In genomic region chr4:141006236-141006802, GRCh38 we compare ENCODE assay signal across 20 cellular contexts.
A peak's percentile ranks its signal among the peaks of the same experiment; 100 is the strongest.
DNase-seq lines count a peak whose midpoint lies in the region; ATAC-seq and TF ChIP-seq lines count a peak whose summit lies in the region.
"Had no signal": no experiment of that assay in that cellular context is flagged by ENCODE, and none has a peak within 500 bp of the region (broad histone marks: within the 10 kb centered on the region; RNA-seq: fewer than 3 reads in every experiment).

No MANE protein-coding gene starts in this region.

- H3K36me3 ChIP-seq in IMR-90 (ENCODE audit: control insufficient read depth, insufficient read depth, low read length) (no peaks in the 10 kb centered on the region), osteoblast (ENCODE audit: insufficient read depth, low read length) (no peaks in the 10 kb centered on the region), PC-3 (ENCODE audit: low read depth, low read length) (no peaks in the 10 kb centered on the region), mucosa of descending colon (ENCODE audit: low read depth) (no peaks in the 10 kb centered on the region)
- H3K36me3 ChIP-seq: BE2C, MG63, SJSA1 had no signal

- H2BK120ac ChIP-seq in IMR-90 (ENCODE audit: low read depth, low read length): no peak overlapping the region

- POLR2A ChIA-PET in IMR-90 (lab: Charles Lee; ENCODE audit: unreplicated experiment) (no interaction called here), PC-3 (lab: Charles Lee; ENCODE audit: unreplicated experiment) (no interaction called here)

- H3K9ac ChIP-seq in IMR-90 (ENCODE audit: low read depth, low read length) (no peak overlapping the region), PC-3 (ENCODE audit: low read length) (no peak overlapping the region)

- no peak overlapping the region for H2AK5ac ChIP-seq in IMR-90 (ENCODE audit: low read depth, low read length)

- H3K4me1 ChIP-seq in IMR-90 (ENCODE audit: control insufficient read depth, insufficient read depth, low read length) (peaks cover 6% of the 10 kb centered on the region), osteoblast (ENCODE audit: insufficient read depth, low read length) (peaks cover 15% of the 10 kb centered on the region), PC-3 (ENCODE audit: insufficient read depth, low read length) (no peaks in the 10 kb centered on the region), mucosa of descending colon (ENCODE audit: low read depth) (no peaks in the 10 kb centered on the region)
- H3K4me1 ChIP-seq: BE2C, SJSA1 had no signal

- no peaks in the 10 kb centered on the region for H3K9me1 ChIP-seq in IMR-90 (ENCODE audit: insufficient read depth, low read length)

- H3K79me1 ChIP-seq in IMR-90 (ENCODE audit: low read depth in 1 of 2, low read length in 2 of 2): no peaks in the 10 kb centered on the region

- CTCF ChIA-PET in IMR-90 (lab: Yijun Ruan, JAX) (no interaction called here), PC-3 (lab: Charles Lee) (no interaction called here)

- no peaks in the 10 kb centered on the region for H3K79me2 ChIP-seq in osteoblast (ENCODE audit: insufficient read depth, low read length)
- H3K79me2 ChIP-seq in PC-3 (ENCODE audit: low read length): no peaks in the 10 kb centered on the region

- BruUV-seq in IMR-90 (replicated peaks; lab: Mats Ljungman, UMichigan) (no TSS peak), PC-3 (replicated peaks; lab: Mats Ljungman, UMichigan) (no TSS peak)

- intact Hi-C loops in IMR-90 (cut with micrococcal nuclease): no loop called here
- intact Hi-C loops in PC-3 (cut with micrococcal nuclease): no loop called here
- intact Hi-C loops in mucosa of descending colon (cut with DNase I, micrococcal nuclease): no loop called here

- H2AFZ ChIP-seq in IMR-90 (replicated peaks; ENCODE audit: low read length, poor library complexity): no peak overlapping the region
- H2AFZ ChIP-seq in osteoblast (ENCODE audit: low read length): no peak overlapping the region
- no peak overlapping the region for H2AFZ ChIP-seq in PC-3 (ENCODE audit: low read length)

- H2BK15ac ChIP-seq in IMR-90 (ENCODE audit: low read depth, low read length): no peak overlapping the region

- H3K9me2 ChIP-seq in PC-3 (replicated peaks; ENCODE audit: low read length): no peaks in the 10 kb centered on the region

- no peak overlapping the region for H3K56ac ChIP-seq in IMR-90 (ENCODE audit: extremely low read depth, insufficient read depth, low read length)

- no peak overlapping the region for H3K14ac ChIP-seq in IMR-90 (replicated peaks; ENCODE audit: low read depth, low read length)

- no peak overlapping the region for H2BK5ac ChIP-seq in IMR-90 (ENCODE audit: low read depth, low read length, poor library complexity, severe bottlenecking)

- TF ChIP-seq RAD21 in IMR-90 (IDR thresholded peaks at IDR 0.05; ENCODE audit: low read length): no peak

- DNase-seq in IMR-90 (no peak), NCI-H82 treated with DMSO at 0.1 percent for 48 hours (lab: John Stamatoyannopoulos, UW; ENCODE audit: unreplicated experiment) (peak; percentile 52), left lobe of liver (ENCODE audit: low spot score) (peak; percentile 58), osteoblast (ENCODE audit: insufficient read length, low spot score, missing footprints) (peak; percentile 15), PC-3 (no peak), mucosa of descending colon (no peak)
- DNase-seq in effector CD4-positive, alpha-beta T cell: no peak
- DNase-seq: BE2C, EL, GF-D8, Kasumi-1, MG63, NCI-H1048, NCI-H1436, NCI-H187 treated with DMSO at 0.1 percent for 48 hours, NCI-H2107, NCI-H2227 treated with DMSO at 0.1 percent for 48 hours, NCI-H510A treated with DMSO at 0.1 percent for 48 hours, NCI-H748 treated with DMSO at 0.1 percent for 48 hours had no signal

- TF ChIP-seq CTCF in IMR-90 (conservative IDR thresholded peaks at IDR 0.05; ENCODE audit: low read depth, low read length) (no peak), osteoblast (IDR thresholded peaks at IDR 0.05; ENCODE audit: extremely low read depth, low read depth, low read length) (no peak), PC-3 (conservative IDR thresholded peaks at IDR 0.05; ENCODE audit: low read depth, low read length) (no peak), mucosa of descending colon (IDR thresholded peaks at IDR 0.05) (no peak)

- dilution Hi-C loops in IMR-90 (cut with HindIII; ENCODE audit: low sequenced_read_pairs, unreplicated experiment): no loop called here

- no peak overlapping the region for H3K23ac ChIP-seq in IMR-90 (ENCODE audit: low read depth, low read length)

- no peak overlapping the region for H4K91ac ChIP-seq in IMR-90 (ENCODE audit: insufficient read depth, low read depth, low read length)

- no peak overlapping the region; the same call in 1 of the 2 replicates for H4K5ac ChIP-seq in IMR-90 (ENCODE audit: low read depth, low read length)

- H3K27ac ChIP-seq in IMR-90 (ENCODE audit: insufficient read depth, low read length) (no peak overlapping the region), osteoblast (ENCODE audit: low read depth, low read length) (no peak overlapping the region), PC-3 (ENCODE audit: low read length) (no peak overlapping the region)
- H3K27ac ChIP-seq: SJSA1 had no signal

- in situ Hi-C loops in IMR-90 (cut with MboI; ENCODE audit: low sequenced_read_pairs): no loop called here

- no peaks in the 10 kb centered on the region for H3F3A ChIP-seq in PC-3 (ENCODE audit: low read length, unreplicated experiment)

- no peaks in the 10 kb centered on the region for H3K27me3 ChIP-seq in IMR-90 (ENCODE audit: control insufficient read depth, insufficient read depth, low read length)
- H3K27me3 ChIP-seq in osteoblast (ENCODE audit: insufficient read depth, low read length): no peaks in the 10 kb centered on the region
- peaks cover 40% of the 10 kb centered on the region for H3K27me3 ChIP-seq in PC-3 (ENCODE audit: low read length)
- H3K27me3 ChIP-seq: BE2C, MG63, SJSA1 had no signal

- ATAC-seq in IMR-90 (ENCODE audit: low read depth) (no peak), left lobe of liver (peak; percentile 86), PC-3 (no peak), mucosa of descending colon (no peak)

- no peak for TF ChIP-seq POLR2A in IMR-90 (IDR thresholded peaks at IDR 0.05; ENCODE audit: low read depth, low read length)

- no CpG with 5 or more reads among the region's 4 CpGs for WGBS in IMR-90 (ENCODE audit: extremely low coverage in 2 of 2, insufficient read length in 1 of 2), 2 experiments

- no peak overlapping the region for H3K4ac ChIP-seq in IMR-90 (ENCODE audit: low read depth, low read length)

- H2AK9ac ChIP-seq in IMR-90 (replicated peaks; ENCODE audit: low read depth, low read length, poor library complexity): no peak overlapping the region

- H3K4me3 ChIP-seq in IMR-90 (ENCODE audit: insufficient read depth, low read depth, low read length): no peak overlapping the region
- no peak overlapping the region for H3K4me3 ChIP-seq in osteoblast (ENCODE audit: insufficient read depth, low read length)
- no peak overlapping the region for H3K4me3 ChIP-seq in PC-3 (ENCODE audit: low read length)
- H3K4me3 ChIP-seq in mucosa of descending colon: no peak overlapping the region
- H3K4me3 ChIP-seq: MG63, SJSA1 had no signal

- no peaks in the 10 kb centered on the region for H4K20me1 ChIP-seq in IMR-90 (ENCODE audit: insufficient read depth, low read length)
- no peaks in the 10 kb centered on the region for H4K20me1 ChIP-seq in osteoblast (ENCODE audit: insufficient read depth, low read length)
- no peaks in the 10 kb centered on the region for H4K20me1 ChIP-seq in PC-3 (ENCODE audit: low read length)

- H3K4me2 ChIP-seq in IMR-90 (ENCODE audit: low read depth, low read length): no peak overlapping the region
- no peak overlapping the region for H3K4me2 ChIP-seq in osteoblast (ENCODE audit: insufficient read depth, low read length)
- no peak overlapping the region for H3K4me2 ChIP-seq in PC-3 (ENCODE audit: low read length)

- H3K9me3 ChIP-seq in IMR-90 (ENCODE audit: control insufficient read depth, insufficient read depth, low read length) (no peaks in the 10 kb centered on the region), osteoblast (ENCODE audit: low read depth, low read length) (no peaks in the 10 kb centered on the region), PC-3 (ENCODE audit: low read length) (no peaks in the 10 kb centered on the region), mucosa of descending colon (no peaks in the 10 kb centered on the region)
- H3K9me3 ChIP-seq: BE2C, MG63, SJSA1 had no signal

- H4K8ac ChIP-seq in IMR-90 (ENCODE audit: low read depth in 2 of 2, low read length in 2 of 2): no peak overlapping the region

- H3K18ac ChIP-seq in IMR-90 (ENCODE audit: low read depth, low read length): no peak overlapping the region

- no peak overlapping the region for H2BK20ac ChIP-seq in IMR-90 (ENCODE audit: low read depth, low read length)

TF ChIP-seq in IMR-90, 13 proteins besides CTCF, POLR2A, EP300 and RAD21:
- TF ChIP-seq SMC3 (IDR thresholded peaks at IDR 0.05; ENCODE audit: low read depth, low read length): no peak
- TF ChIP-seq CEBPB (IDR thresholded peaks at IDR 0.05; ENCODE audit: low read depth, low read length): peak; percentile 58
TF ChIP-seq in IMR-90: peak in this region for 1.

Comparison
In these comparisons a context has a peak if more than half of its experiments do, and no peak if none do; other contexts are left out.
1. DNase-seq: peak in NCI-H82 treated with DMSO at 0.1 percent for 48 hours (single experiment), left lobe of liver (single experiment) and osteoblast (single experiment); none in IMR-90 (single experiment), PC-3 (single experiment), mucosa of descending colon (0 of 3) and effector CD4-positive, alpha-beta T cell (single experiment).